Comparison of ENCODE assay signal across 24 cellular contexts in genomic region chr12:116000252-116000651, GRCh38.
DNase-seq lines count a peak whose midpoint lies in the region; ATAC-seq, FAIRE-seq and TF ChIP-seq lines count a peak whose summit lies in the region.
"Had no signal": no experiment of that assay in that cellular context is flagged by ENCODE, and none has a peak within 500 bp of the region (broad histone marks: within the 10 kb centered on the region; RNA-seq: fewer than 3 reads in every experiment).

No MANE protein-coding gene starts in this region.

- no peak for DNase-seq in Panc1 (ENCODE audit: low read depth, low spot score)
- DNase-seq in chondrocyte (ENCODE audit: low spot score) = no peak
- DNase-seq in naive thymus-derived CD4-positive, alpha-beta T cell = no peak
- no peak for DNase-seq in stimulated activated naive CD4-positive, alpha-beta T cell (lab: John Stamatoyannopoulos, UW)
- DNase-seq in pancreas = no peak
- DNase-seq in epidermal melanocyte (ENCODE audit: insufficient read length, low spot score) = no peak
- DNase-seq in GM12892 (ENCODE audit: insufficient read length) = no peak
- DNase-seq: activated CD4-positive, alpha-beta T cell treated with anti-CD3 and anti-CD28 coated beads, Interleukin-2, amount 10 ng/mL, durations not matched to agents 7 days and 5 days; activated naive CD4-positive, alpha-beta T cell; activated T-cell treated with anti-CD3 and anti-CD28 coated beads, Interleukin-2, amount 50 U/mL, for 4 hours; amniotic stem cell; brain microvascular endothelial cell; CD8-positive, alpha-beta memory T cell; DMS 273 treated with DMSO at 0.1 percent for 48 hours; NCI-H2107; NCI-H446 treated with DMSO at 0.1 percent for 48 hours; OCI-M1; stimulated activated CD4-positive, alpha-beta T cell treated with anti-CD3 and anti-CD28 coated beads, Interleukin-15, amount 100 ng/mL, for 24 hours; stimulated activated CD4-positive, alpha-beta T cell treated with anti-CD3 and anti-CD28 coated beads, Interleukin-4, amount 100 ng/mL, for 4 hours; substantia nigra; WERI-Rb-1 had no signal

- H3K27me3 ChIP-seq in Panc1 (ENCODE audit: control insufficient read depth, insufficient read depth, low read length) (no peaks in the 10 kb centered on the region), pancreas (no peaks in the 10 kb centered on the region)
- H3K27me3 ChIP-seq in naive thymus-derived CD4-positive, alpha-beta T cell (ENCODE audit: control insufficient read depth in 2 of 2, insufficient read depth in 2 of 2, low read length in 2 of 2) = no peaks in the 10 kb centered on the region
- H3K27me3 ChIP-seq: brain microvascular endothelial cell had no signal

- peaks cover 21% of the 10 kb centered on the region for H3K36me3 Mint-ChIP-seq in chondrocyte (ENCODE audit: low read depth)
- H3K36me3 Mint-ChIP-seq in naive thymus-derived CD4-positive, alpha-beta T cell = peaks cover 0 to 31% (median 13%) of the 10 kb centered on the region in 5 donors

- FAIRE-seq in pancreas (lab: Jason Lieb, UNC) = no peak
- FAIRE-seq in GM12892 (lab: Jason Lieb, UNC) = no peak
- FAIRE-seq: GM12878 had no signal

- H3K4me1 Mint-ChIP-seq in chondrocyte (ENCODE audit: low read depth) = peaks cover 35% of the 10 kb centered on the region
- peaks cover 3 to 26% (median 14%) of the 10 kb centered on the region in 7 donors for H3K4me1 Mint-ChIP-seq in naive thymus-derived CD4-positive, alpha-beta T cell

- H3K27me3 Mint-ChIP-seq in chondrocyte (ENCODE audit: low read depth) = no peaks in the 10 kb centered on the region
- H3K27me3 Mint-ChIP-seq in naive thymus-derived CD4-positive, alpha-beta T cell = no peaks in the 10 kb centered on the region
- H3K27me3 Mint-ChIP-seq: activated CD4-positive, alpha-beta T cell treated with anti-CD3 and anti-CD28 coated beads, Interleukin-2, amount 10 ng/mL, durations not matched to agents 7 days and 5 days; CD8-positive, alpha-beta memory T cell; type B pancreatic cell had no signal

- H3K27ac ChIP-seq in C4-2B (peak overlapping the region; percentile 14; the same call in 1 of the 2 replicates), Panc1 (ENCODE audit: low read length) (no peak overlapping the region), pancreas (no peak overlapping the region)
- H3K27ac ChIP-seq in naive thymus-derived CD4-positive, alpha-beta T cell (ENCODE audit: low read depth, low read length) = no peak overlapping the region
- H3K27ac ChIP-seq: brain microvascular endothelial cell, WERI-Rb-1 had no signal

- H3K4me3 ChIP-seq in Panc1 (ENCODE audit: low read depth in 2 of 2, low read length in 2 of 2) = no peak overlapping the region
- no peak overlapping the region for H3K4me3 ChIP-seq in naive thymus-derived CD4-positive, alpha-beta T cell (ENCODE audit: low read length)
- no peak overlapping the region for H3K4me3 ChIP-seq in pancreas
- H3K4me3 ChIP-seq: GM12878 had no signal

- H3K9me3 ChIP-seq in Panc1 (ENCODE audit: control insufficient read depth, insufficient read depth, low read depth, low read length) (no peaks in the 10 kb centered on the region), pancreas (no peaks in the 10 kb centered on the region)
- no peaks in the 10 kb centered on the region for H3K9me3 ChIP-seq in naive thymus-derived CD4-positive, alpha-beta T cell (ENCODE audit: control insufficient read depth in 2 of 3, low read length in 3 of 3)

- ATAC-seq in Panc1 = 0 out of 2 replicates have a peak, but pooled peaks have one; percentile 28
- no peak for ATAC-seq in naive thymus-derived CD4-positive, alpha-beta T cell
- no peak for ATAC-seq in pancreas
- ATAC-seq: activated T-cell treated with anti-CD3 and anti-CD28 coated beads, Interleukin-2, amount 50 U/mL, for 4 hours; GM12878 had no signal

- intact Hi-C loops in Panc1 (cut with micrococcal nuclease; ENCODE audit: unreplicated experiment) (loop anchor here (10.0 kb wide), 1 partner anchor 275 kb away; the partner anchor contains the start of gene MED13L), pancreas (cut with DNase I) (loop anchor here in 1 of 3 donors (10.0 kb wide), 2 partner anchors 605 to 705 kb away; no protein-coding TSS in a partner anchor)
- intact Hi-C loops in naive thymus-derived CD4-positive, alpha-beta T cell (cut with micrococcal nuclease) = no loop called here

- peaks cover 21% of the 10 kb centered on the region for H3K4me1 ChIP-seq in Panc1 (ENCODE audit: control insufficient read depth, insufficient read depth, low read length)
- H3K4me1 ChIP-seq in naive thymus-derived CD4-positive, alpha-beta T cell (ENCODE audit: control insufficient read depth in 2 of 2, insufficient read depth in 2 of 2, low read length in 2 of 2) = no peaks in the 10 kb centered on the region
- H3K4me1 ChIP-seq in pancreas = peaks cover 5 to 9% (median 6%) of the 10 kb centered on the region in 3 donors

- peak overlapping the region; percentile 68 for H3K27ac Mint-ChIP-seq in chondrocyte (ENCODE audit: unreplicated experiment)
- H3K27ac Mint-ChIP-seq in naive thymus-derived CD4-positive, alpha-beta T cell = peak overlapping the region in 8 of 9 donors; percentile 2 to 91 (median 47)
- H3K27ac Mint-ChIP-seq: type B pancreatic cell had no signal

- TF ChIP-seq POLR2A in GM12892 (IDR thresholded peaks at IDR 0.05; ENCODE audit: low read depth, low read length) = no peak

- H3K36me3 ChIP-seq in Panc1 (ENCODE audit: control insufficient read depth, insufficient read depth, low read length) (peaks cover 21% of the 10 kb centered on the region), pancreas (peaks cover 0 to 33% (median 0%) of the 10 kb centered on the region in 3 donors)
- peaks cover 5 to 35% (median 18%) of the 10 kb centered on the region in 3 experiments for H3K36me3 ChIP-seq in naive thymus-derived CD4-positive, alpha-beta T cell (ENCODE audit: control insufficient read depth in 2 of 3, insufficient read depth in 3 of 3, low read length in 3 of 3)

- H3K4me3 Mint-ChIP-seq in chondrocyte (ENCODE audit: unreplicated experiment) = no peak overlapping the region
- H3K4me3 Mint-ChIP-seq in naive thymus-derived CD4-positive, alpha-beta T cell = no peak overlapping the region
- H3K4me3 Mint-ChIP-seq: activated CD4-positive, alpha-beta T cell treated with anti-CD3 and anti-CD28 coated beads, Interleukin-2, amount 10 ng/mL, durations not matched to agents 7 days and 5 days; activated T-cell treated with anti-CD3 and anti-CD28 coated beads, Interleukin-2, amount 50 U/mL, for 4 hours; CD8-positive, alpha-beta memory T cell; type B pancreatic cell had no signal

- no TSS peak for BruUV-seq in Panc1 (replicated peaks; lab: Mats Ljungman, UMichigan)

- no peaks in the 10 kb centered on the region for H3K9me3 Mint-ChIP-seq in chondrocyte (ENCODE audit: low read depth)
- no peaks in the 10 kb centered on the region for H3K9me3 Mint-ChIP-seq in naive thymus-derived CD4-positive, alpha-beta T cell
- H3K9me3 Mint-ChIP-seq: activated CD4-positive, alpha-beta T cell treated with anti-CD3 and anti-CD28 coated beads, Interleukin-2, amount 10 ng/mL, durations not matched to agents 7 days and 5 days; activated T-cell treated with anti-CD3 and anti-CD28 coated beads, Interleukin-2, amount 50 U/mL, for 4 hours; CD8-positive, alpha-beta memory T cell; type B pancreatic cell had no signal

- TF ChIP-seq CTCF in C4-2B (conservative IDR thresholded peaks at IDR 0.05) (no peak), Panc1 (IDR thresholded peaks at IDR 0.05) (no peak), chondrocyte (IDR thresholded peaks at IDR 0.05) (no peak), pancreas (IDR thresholded peaks at IDR 0.05) (no peak)

- WGBS in pancreas, 2 donors = 83 to 87% methylated on average over 5 of the region's 5 CpGs

- POLR2A ChIA-PET in Panc1 (lab: Charles Lee) = no interaction called here
- POLR2A ChIA-PET in naive thymus-derived CD4-positive, alpha-beta T cell (lab: Charles Lee) = interaction anchor here (0.6 kb wide), 1 partner anchor 48 kb away, joined by 3 read pairs; no protein-coding TSS in a partner anchor

- CTCF ChIA-PET in Panc1 (lab: Charles Lee) = no interaction called here
- CTCF ChIA-PET in naive thymus-derived CD4-positive, alpha-beta T cell (lab: Charles Lee) = interaction anchor here (0.7 kb wide), 1 partner anchor 1024 kb away, joined by 7 read pairs; no protein-coding TSS in a partner anchor

- in situ Hi-C loops in Panc1 (cut with HindIII; ENCODE audit: low pct_unique_long_range_greater_than_20kb, low sequenced_read_pairs) = no loop called here
